In genomic region chr7:150313870-150314269, GRCh38 we compare ENCODE assay signal across 11 cellular contexts. TPM values are rescaled to one million over a fixed set of nuclear protein-coding genes. Genes with fewer than 3 reads are reported as not detected.
"Had no signal": no experiment of that assay in that cellular context is flagged by ENCODE, and none has a peak within 500 bp of the region (broad histone marks: within the 10 kb centered on the region; RNA-seq: fewer than 3 reads in every experiment).

No MANE protein-coding gene starts in this region.

- H3K27me3 ChIP-seq: pancreas had no signal

- H3K4me3 Mint-ChIP-seq: activated CD4-positive, alpha-beta T cell treated with anti-CD3 and anti-CD28 coated beads, Interleukin-2, amount 10 ng/mL, durations not matched to agents 7 days and 5 days; activated naive CD4-positive, alpha-beta T cell treated with anti-CD3 and anti-CD28 coated beads, Interleukin-2, amount 10 ng/mL, durations not matched to agents 7 days and 5 days; naive thymus-derived CD4-positive, alpha-beta T cell had no signal

- H3K27ac Mint-ChIP-seq: activated CD4-positive, alpha-beta T cell treated with anti-CD3 and anti-CD28 coated beads, Interleukin-2, amount 10 ng/mL, durations not matched to agents 7 days and 5 days; activated naive CD4-positive, alpha-beta T cell treated with anti-CD3 and anti-CD28 coated beads, Interleukin-2, amount 10 ng/mL, durations not matched to agents 7 days and 5 days; activated T-helper 2 cell treated with anti-CD3 and anti-CD28 coated beads, Interferon-gamma antibody, Interleukin-2, Interleukin-4, amounts not matched to agents 10 μg/mL and 5 μg/mL and 100 μg/mL, durations not matched to agents 14 hours and 24 hours and 36 hours; naive thymus-derived CD4-positive, alpha-beta T cell had no signal

- H3K4me1 Mint-ChIP-seq: activated CD4-positive, alpha-beta T cell treated with anti-CD3 and anti-CD28 coated beads, Interleukin-2, amount 10 ng/mL, durations not matched to agents 7 days and 5 days; activated naive CD4-positive, alpha-beta T cell treated with anti-CD3 and anti-CD28 coated beads, Interleukin-2, amount 10 ng/mL, durations not matched to agents 7 days and 5 days had no signal

- H3K9me3 ChIP-seq: mucosa of descending colon, pancreas had no signal

- DNase-seq: activated CD4-positive, alpha-beta T cell treated with anti-CD3 and anti-CD28 coated beads, Interleukin-2, amount 10 ng/mL, durations not matched to agents 7 days and 5 days; activated CD4-positive, CD25-positive, alpha-beta regulatory T cell; activated naive CD4-positive, alpha-beta T cell treated with anti-CD3 and anti-CD28 coated beads, Interleukin-2, amount 10 ng/mL, durations not matched to agents 7 days and 5 days; caudate nucleus; mucosa of descending colon; naive thymus-derived CD4-positive, alpha-beta T cell; pancreas; stimulated activated CD4-positive, alpha-beta T cell treated with anti-CD3 and anti-CD28 coated beads, Interleukin-12 subunit alpha, Interleukin-12 subunit beta, amount 100 ng/mL, for 4 hours; stimulated activated CD4-positive, alpha-beta T cell treated with anti-CD3 and anti-CD28 coated beads, Interleukin-2, amount 100 ng/mL, for 24 hours had no signal

- H3K9me3 Mint-ChIP-seq: activated CD4-positive, alpha-beta T cell treated with anti-CD3 and anti-CD28 coated beads, Interleukin-2, amount 10 ng/mL, durations not matched to agents 7 days and 5 days; activated naive CD4-positive, alpha-beta T cell treated with anti-CD3 and anti-CD28 coated beads, Interleukin-2, amount 10 ng/mL, durations not matched to agents 7 days and 5 days; activated T-helper 2 cell treated with anti-CD3 and anti-CD28 coated beads, Interferon-gamma antibody, Interleukin-2, Interleukin-4, amounts not matched to agents 10 μg/mL and 5 μg/mL and 100 μg/mL, durations not matched to agents 14 hours and 24 hours and 36 hours; naive thymus-derived CD4-positive, alpha-beta T cell had no signal

- ATAC-seq: mucosa of descending colon; naive thymus-derived CD4-positive, alpha-beta T cell had no signal

- H3K27me3 Mint-ChIP-seq: activated CD4-positive, alpha-beta T cell treated with anti-CD3 and anti-CD28 coated beads, Interleukin-2, amount 10 ng/mL, durations not matched to agents 7 days and 5 days; activated naive CD4-positive, alpha-beta T cell treated with anti-CD3 and anti-CD28 coated beads, Interleukin-2, amount 10 ng/mL, durations not matched to agents 7 days and 5 days; naive thymus-derived CD4-positive, alpha-beta T cell had no signal

RNA-seq across cellular contexts. Expression of gene RARRES2, which starts 27.6 kb away (rescaled TPM):
- total RNA-seq: activated CD4-positive, alpha-beta T cell treated with anti-CD3 and anti-CD28 coated beads, Interleukin-2, amount 10 ng/mL, durations not matched to agents 7 days and 5 days; activated T-helper 2 cell treated with anti-CD3 and anti-CD28 coated beads, Interferon-gamma antibody, Interleukin-2, Interleukin-4, amounts not matched to agents 10 μg/mL and 5 μg/mL and 100 μg/mL, durations not matched to agents 14 hours and 24 hours and 36 hours; T-helper 2 cell treated with Interferon-gamma antibody and Interleukin-4, amounts not matched to agents 100 ng/mL and 5 ng/mL, for 36 hours had no signal
